ENCODE assay signal across 13 cellular contexts in genomic region chr11:72779495-72780128, GRCh38. TPM values are rescaled to one million over a fixed set of nuclear protein-coding genes. Genes with fewer than 3 reads are reported as not detected.
A peak's percentile ranks its signal among the peaks of the same experiment; 100 is the strongest.
DNase-seq lines count a peak whose midpoint lies in the region; ATAC-seq, FAIRE-seq and TF ChIP-seq lines count a peak whose summit lies in the region.
"Had no signal": no experiment of that assay in that cellular context is flagged by ENCODE, and none has a peak within 500 bp of the region (broad histone marks: within the 10 kb centered on the region; RNA-seq: fewer than 3 reads in every experiment).

No MANE protein-coding gene starts in this region.

- no peak for DNase-seq in activated T-cell treated with anti-CD3 and anti-CD28 coated beads, Interleukin-2, amount 50 U/mL, for 72 hours
- DNase-seq in activated T-cell treated with anti-CD3 and anti-CD28 coated beads, Interleukin-2, amount 50 U/mL, for 1 hour = no peak
- DNase-seq in K562 (ENCODE audit: extremely low read depth in 1 of 4, low spot score in 3 of 4) = no peak
- DNase-seq in mesendoderm = no peak
- no peak for DNase-seq in suprapubic skin (ENCODE audit: low spot score in 2 of 2)
- no peak for DNase-seq in MV-4-11 (lab: John Stamatoyannopoulos, UW)
- no peak for DNase-seq in NCI-H345 (lab: John Stamatoyannopoulos, UW)
- DNase-seq: caudate nucleus, esophagus squamous epithelium, NCI-H446 treated with DMSO at 0.1 percent for 48 hours, T-helper 9 cell had no signal

- H3K79me1 ChIP-seq in mesendoderm (ENCODE audit: low read length) = no peaks in the 10 kb centered on the region

- no peak overlapping the region for H2BK120ac ChIP-seq in mesendoderm (ENCODE audit: low read depth, low read length)

- H4K20me1 ChIP-seq in K562 (replicated peaks; ENCODE audit: control insufficient read depth, insufficient read depth, low read length) = no peaks in the 10 kb centered on the region

- POLR2A ChIA-PET in K562 (lab: Yijun Ruan, JAX) = interaction anchor here (0.6 to 4.0 kb wide), 5 partner anchors 8 to 347 kb away, joined by 3 to 36 read pairs (median 3); no protein-coding TSS in a partner anchor

- no peak overlapping the region for H3K27ac ChIP-seq in K562 (ENCODE audit: extremely low read depth, low read depth, low read length)
- H3K27ac ChIP-seq in mesendoderm (ENCODE audit: low read depth, low read length) = no peak overlapping the region
- no peak overlapping the region for H3K27ac ChIP-seq in suprapubic skin

- H3K9me1 ChIP-seq in K562 (ENCODE audit: control insufficient read depth, insufficient read depth, low read length) = peaks cover 3% of the 10 kb centered on the region

- intact Hi-C loops in K562 (cut with micrococcal nuclease) = loop anchor here (5.0 kb wide), 1 partner anchor 37 kb away; no protein-coding TSS in a partner anchor

- H2BK15ac ChIP-seq in mesendoderm (replicated peaks; ENCODE audit: low read depth) = no peak overlapping the region

- no peak overlapping the region for H2BK5ac ChIP-seq in mesendoderm (ENCODE audit: low read length)

- no peak overlapping the region for H2AK5ac ChIP-seq in mesendoderm (ENCODE audit: low read length)

- no peak overlapping the region for H3K4ac ChIP-seq in mesendoderm (ENCODE audit: low read depth, low read length)

- no peak overlapping the region for H4K5ac ChIP-seq in mesendoderm (ENCODE audit: low read length)

- no peaks in the 10 kb centered on the region for H3K9me3 Mint-ChIP-seq in activated T-cell treated with anti-CD3 and anti-CD28 coated beads, Interleukin-2, amount 50 U/mL, for 72 hours

- in situ Hi-C loops in K562 (cut with MboI) = no loop called here

- H3K4me1 Mint-ChIP-seq in activated T-cell treated with anti-CD3 and anti-CD28 coated beads, Interleukin-2, amount 50 U/mL, for 72 hours (ENCODE audit: low read depth) = peaks cover 20% of the 10 kb centered on the region

- TF ChIP-seq RAD21 in K562 (CRISPR knock-in tag; conservative IDR thresholded peaks at IDR 0.05 in 1 of 2, IDR thresholded peaks at IDR 0.05 in 1 of 2) = no peak

- ATAC-seq in activated T-cell treated with anti-CD3 and anti-CD28 coated beads, Interleukin-2, amount 50 U/mL, for 72 hours (replicated peaks in 1 of 2) = no peak
- ATAC-seq in K562 (no peak), HG03378 (IDR thresholded peaks at IDR 0.05; ENCODE audit: unreplicated experiment) (no peak)

- H3K4me2 ChIP-seq in K562 (ENCODE audit: insufficient read depth, low read length) = no peak overlapping the region; the same call in 1 of the 2 replicates
- no peak overlapping the region for H3K4me2 ChIP-seq in mesendoderm (ENCODE audit: low read length)

- peak overlapping the region; percentile 57 for H3K23ac ChIP-seq in mesendoderm (ENCODE audit: low read length)

- peak; percentile 29 for FAIRE-seq in K562 (lab: Jason Lieb, UNC)
- FAIRE-seq: RCC 7860 had no signal

- H3K4me1 ChIP-seq in K562 (replicated peaks in 1 of 2; ENCODE audit: control insufficient read depth in 2 of 2, insufficient read depth in 2 of 2, low read length in 2 of 2) (peaks cover 75 to 83% of the 10 kb centered on the region in 2 experiments), mesendoderm (ENCODE audit: control insufficient read depth, low read depth, low read length) (peaks cover 4% of the 10 kb centered on the region), suprapubic skin (peaks cover 54% of the 10 kb centered on the region)

- TF ChIP-seq EP300 in K562 (IDR thresholded peaks at IDR 0.05; ENCODE audit: low read length) (no peak), suprapubic skin (IDR thresholded peaks at IDR 0.05) (no peak)

- H4K8ac ChIP-seq in mesendoderm (ENCODE audit: low read depth, low read length) = no peak overlapping the region

- no peak overlapping the region for H3K27ac Mint-ChIP-seq in activated T-cell treated with anti-CD3 and anti-CD28 coated beads, Interleukin-2, amount 50 U/mL, for 72 hours

- H3K27me3 Mint-ChIP-seq in activated T-cell treated with anti-CD3 and anti-CD28 coated beads, Interleukin-2, amount 50 U/mL, for 72 hours (ENCODE audit: low read depth) = no peaks in the 10 kb centered on the region

- TF ChIP-seq CTCF in K562 (IDR thresholded peaks at IDR 0.05 in 2 of 3, conservative IDR thresholded peaks at IDR 0.05 in 1 of 3; ENCODE audit: insufficient read depth in 2 of 3, low read depth in 1 of 3, low read length in 3 of 3) (no peak), suprapubic skin (IDR thresholded peaks at IDR 0.05) (no peak)

- no peak overlapping the region for H3K56ac ChIP-seq in mesendoderm (ENCODE audit: low read length)

- H3K9me3 ChIP-seq in K562 (replicated peaks; ENCODE audit: control insufficient read depth, insufficient read depth, low read depth, low read length) = no peaks in the 10 kb centered on the region
- no peaks in the 10 kb centered on the region for H3K9me3 ChIP-seq in suprapubic skin
- H3K9me3 ChIP-seq: esophagus squamous epithelium had no signal

- CTCF ChIA-PET in K562 (lab: Yijun Ruan, JAX; ENCODE audit: low intra/inter-chr PET ratio) = no interaction called here

- H3K27me3 ChIP-seq in K562 (ENCODE audit: control insufficient read depth in 2 of 2, insufficient read depth in 2 of 2, low read length in 2 of 2) (no peaks in the 10 kb centered on the region), mesendoderm (ENCODE audit: insufficient read depth, low read length, poor library complexity) (no peaks in the 10 kb centered on the region), suprapubic skin (no peaks in the 10 kb centered on the region)
- H3K27me3 ChIP-seq: esophagus squamous epithelium had no signal

- H3K36me3 ChIP-seq in K562 (ENCODE audit: control insufficient read depth, insufficient read depth, low read length) (peaks cover 6% of the 10 kb centered on the region; the same call in 1 of the 3 replicates), mesendoderm (ENCODE audit: control insufficient read depth, insufficient read depth, low read length) (no peaks in the 10 kb centered on the region), suprapubic skin (no peaks in the 10 kb centered on the region)

- no TSS peak for BruUV-seq in K562 (replicated peaks; lab: Mats Ljungman, UMichigan)

- H3K4me3 ChIP-seq in K562 (no peak overlapping the region), mesendoderm (ENCODE audit: low read length) (no peak overlapping the region), suprapubic skin (peak overlapping the region; percentile 81)

- H3K79me2 ChIP-seq in K562 (ENCODE audit: control insufficient read depth, insufficient read depth, low read length) (peaks cover 11% of the 10 kb centered on the region; the same call in 2 of the 3 replicates), mesendoderm (ENCODE audit: control insufficient read depth, insufficient read depth, low read length) (no peaks in the 10 kb centered on the region)

- no peaks in the 10 kb centered on the region for H3K36me3 Mint-ChIP-seq in activated T-cell treated with anti-CD3 and anti-CD28 coated beads, Interleukin-2, amount 50 U/mL, for 72 hours (ENCODE audit: insufficient read depth in 2 of 2)

- peak overlapping the region; percentile 23 to 38 for H3K4me3 Mint-ChIP-seq in activated T-cell treated with anti-CD3 and anti-CD28 coated beads, Interleukin-2, amount 50 U/mL, for 72 hours

- no peak overlapping the region for H2AFZ ChIP-seq in K562 (ENCODE audit: low read depth, low read length)

- H3K18ac ChIP-seq in mesendoderm (ENCODE audit: low read length) = no peak overlapping the region

- H3K9ac ChIP-seq in K562 (ENCODE audit: insufficient read depth in 1 of 2, low read depth in 2 of 2, low read length in 2 of 2) = peak overlapping the region in 1 of 2 experiments; percentile 87; a peak in 1 of 4 replicates
- H3K9ac ChIP-seq in mesendoderm (ENCODE audit: low read length) = no peak overlapping the region

- whole genome bisulfite sequencing in K562 (ENCODE audit: insufficient coverage, low coverage, missing lambda C conversion rate) = 72% methylated on average over 4 of the region's 4 CpGs
- no CpG with 5 or more reads among the region's 4 CpGs for WGBS in mesendoderm (ENCODE audit: extremely low coverage, insufficient coverage, low lambda C conversion rate)
- whole genome bisulfite sequencing in suprapubic skin = 77% methylated on average over 4 of the region's 4 CpGs

- TF ChIP-seq POLR2A in K562 (conservative IDR thresholded peaks at IDR 0.05) (no peak), suprapubic skin (IDR thresholded peaks at IDR 0.05) (no peak)

RNA-seq across cellular contexts. Expression of gene STARD10, which starts 14.2 kb away (rescaled TPM):
- total RNA-seq in activated T-cell treated with anti-CD3 and anti-CD28 coated beads, Interleukin-2, amount 50 U/mL, for 72 hours = 10 to 100 TPM; 31.9 to 41.3 TPM
- 13.4 and 36.4 TPM in 2 replicates for total RNA-seq in K562 (2011; cell fraction: chromatin; rRNA removed; ENCODE audit: low replicate concordance)
- total RNA-seq in K562 (2011; cell fraction: nucleolus; rRNA removed) = 36.2 and 45.1 TPM in 2 replicates
- total RNA-seq in K562 (2011; cell fraction: nucleoplasm; rRNA removed) = 27.5 and 29.2 TPM in 2 replicates
- total RNA-seq in K562 (2014; rRNA removed) (51.1 and 52.9 TPM in 2 replicates), K562 (2014; rRNA removed; fragmentation: Illumina TruSeq; extraction: Trizol) (18.1 and 18.3 TPM in 2 replicates), K562 (2015; rRNA removed; fragmentation: Illumina TruSeq; extraction: Trizol) (32.3 and 35.3 TPM in 2 replicates), K562 (2021) (31.9 and 37.5 TPM in 2 replicates), suprapubic skin (10 to 100 TPM; 76.3 to 83.0 (median 79.4) TPM)
- polyA plus RNA-seq in K562 (2011; rRNA removed) (33.8 and 53.6 TPM in 2 replicates), K562 (2014; fragmentation: Illumina TruSeq; extraction: Trizol) (43.8 and 49.3 TPM in 2 replicates), K562 (2014; fragmentation: Nextera tagmentation; extraction: Ambion mirVana) (under 1 TPM; 0.15 to 0.51 TPM), K562 (2014; rRNA removed) (37.6 and 47.9 TPM in 2 replicates)
- 55.3 and 60.0 TPM in 2 replicates for polyA plus RNA-seq in K562 (2011; cell fraction: cytosol; rRNA removed)
- 31.9 and 33.6 TPM in 2 replicates for polyA plus RNA-seq in K562 (2011; cell fraction: nucleus; rRNA removed)
- polyA plus RNA-seq in K562 (2012) = 40.3 and 41.6 TPM in 2 replicates
- 22.8 and 32.2 TPM in 2 replicates for polyA minus RNA-seq in K562 (2011; rRNA and poly(A)+ RNA removed)
- polyA minus RNA-seq in K562 (2011; cell fraction: cytosol; rRNA and poly(A)+ RNA removed) = 25.5 and 30.8 TPM in 2 replicates
- 7.8 and 15.0 TPM in 2 replicates for polyA minus RNA-seq in K562 (2011; cell fraction: nucleus; rRNA and poly(A)+ RNA removed)
- polyA plus RNA-seq in mesendoderm (2013, experiment 1 of 2) = 12.8 TPM
- 13.7 TPM for polyA plus RNA-seq in mesendoderm (2013, experiment 2 of 2)

RNA-seq across cellular contexts. Expression of gene ARAP1, which starts 27.4 kb away (rescaled TPM):
- 10 to 100 TPM; 81.7 to 93.4 TPM for total RNA-seq in activated T-cell treated with anti-CD3 and anti-CD28 coated beads, Interleukin-2, amount 50 U/mL, for 72 hours
- 154 and 336 TPM in 2 replicates for total RNA-seq in K562 (2011; cell fraction: chromatin; rRNA removed; ENCODE audit: low replicate concordance)
- 191 and 196 TPM in 2 replicates for total RNA-seq in K562 (2011; cell fraction: nucleolus; rRNA removed)
- 146 and 161 TPM in 2 replicates for total RNA-seq in K562 (2011; cell fraction: nucleoplasm; rRNA removed)
- total RNA-seq in K562 (2014; rRNA removed) (42.0 and 46.1 TPM in 2 replicates), K562 (2014; rRNA removed; fragmentation: Illumina TruSeq; extraction: Trizol) (7.4 and 10.6 TPM in 2 replicates), K562 (2015; rRNA removed; fragmentation: Illumina TruSeq; extraction: Trizol) (24.6 and 26.1 TPM in 2 replicates), K562 (2021) (60.7 and 67.0 TPM in 2 replicates), suprapubic skin (100 to 1,000 TPM in 1 of 4 donors, 10 to 100 TPM in 3; 53.8 to 126 (median 88.8) TPM)
- polyA plus RNA-seq in K562 (2011; rRNA removed) (22.1 and 37.3 TPM in 2 replicates), K562 (2014; fragmentation: Illumina TruSeq; extraction: Trizol) (24.6 and 31.8 TPM in 2 replicates), K562 (2014; fragmentation: Nextera tagmentation; extraction: Ambion mirVana) (under 1 TPM; 0.23 to 0.38 TPM), K562 (2014; rRNA removed) (34.1 and 38.4 TPM in 2 replicates)
- 24.6 and 28.2 TPM in 2 replicates for polyA plus RNA-seq in K562 (2011; cell fraction: cytosol; rRNA removed)
- polyA plus RNA-seq in K562 (2011; cell fraction: nucleus; rRNA removed) = 196 and 222 TPM in 2 replicates
- 43.7 and 72.2 TPM in 2 replicates for polyA plus RNA-seq in K562 (2012)
- 21.7 and 23.5 TPM in 2 replicates for polyA minus RNA-seq in K562 (2011; rRNA and poly(A)+ RNA removed)
- polyA minus RNA-seq in K562 (2011; cell fraction: cytosol; rRNA and poly(A)+ RNA removed) = 35.0 and 48.2 TPM in 2 replicates
- polyA minus RNA-seq in K562 (2011; cell fraction: nucleus; rRNA and poly(A)+ RNA removed) = 50.9 and 51.5 TPM in 2 replicates
- 29.0 TPM for polyA plus RNA-seq in mesendoderm (2013, experiment 1 of 2)
- 27.5 TPM for polyA plus RNA-seq in mesendoderm (2013, experiment 2 of 2)

RNA-seq across cellular contexts. Expression of gene ATG16L2, which starts 34.6 kb away (rescaled TPM):
- 10 to 100 TPM; 55.8 to 56.0 TPM for total RNA-seq in activated T-cell treated with anti-CD3 and anti-CD28 coated beads, Interleukin-2, amount 50 U/mL, for 72 hours
- total RNA-seq in K562 (2011; cell fraction: chromatin; rRNA removed; ENCODE audit: low replicate concordance) = 57.3 and 108 TPM in 2 replicates
- total RNA-seq in K562 (2011; cell fraction: nucleolus; rRNA removed) = 50.4 and 52.2 TPM in 2 replicates
- total RNA-seq in K562 (2011; cell fraction: nucleoplasm; rRNA removed) = 58.1 and 76.9 TPM in 2 replicates
- total RNA-seq in K562 (2014; rRNA removed) (3.4 and 4.3 TPM in 2 replicates), K562 (2014; rRNA removed; fragmentation: Illumina TruSeq; extraction: Trizol) (2.5 and 2.9 TPM in 2 replicates), K562 (2015; rRNA removed; fragmentation: Illumina TruSeq; extraction: Trizol) (4.9 and 6.7 TPM in 2 replicates), K562 (2021) (6.2 and 6.4 TPM in 2 replicates), suprapubic skin (100 to 1,000 TPM in 2 of 4 donors, 10 to 100 TPM in 2; 81.9 to 231 (median 111) TPM)
- polyA plus RNA-seq in K562 (2011; rRNA removed) (8.4 and 10.6 TPM in 2 replicates), K562 (2014; fragmentation: Illumina TruSeq; extraction: Trizol) (6.3 and 6.4 TPM in 2 replicates), K562 (2014; fragmentation: Nextera tagmentation; extraction: Ambion mirVana) (under 1 TPM; 0.18 to 0.59 TPM), K562 (2014; rRNA removed) (11.2 and 12.0 TPM in 2 replicates)
- polyA plus RNA-seq in K562 (2011; cell fraction: cytosol; rRNA removed) = 5.7 TPM in 2 replicates
- polyA plus RNA-seq in K562 (2011; cell fraction: nucleus; rRNA removed) = 100 and 142 TPM in 2 replicates
- 13.7 and 47.5 TPM in 2 replicates for polyA plus RNA-seq in K562 (2012)
- polyA minus RNA-seq in K562 (2011; rRNA and poly(A)+ RNA removed) = 4.1 and 4.6 TPM in 2 replicates
- polyA minus RNA-seq in K562 (2011; cell fraction: cytosol; rRNA and poly(A)+ RNA removed) = 1.1 and 2.8 TPM in 2 replicates
- 17.1 and 18.2 TPM in 2 replicates for polyA minus RNA-seq in K562 (2011; cell fraction: nucleus; rRNA and poly(A)+ RNA removed)
- 2.2 TPM for polyA plus RNA-seq in mesendoderm (2013, experiment 1 of 2)
- 2.3 TPM for polyA plus RNA-seq in mesendoderm (2013, experiment 2 of 2)
